In genomic region chr4:20490734-20491133, GRCh38 we compare ENCODE assay signal across 12 cellular contexts.
"Had no signal": no experiment of that assay in that cellular context is flagged by ENCODE, and none has a peak within 500 bp of the region (broad histone marks: within the 10 kb centered on the region; RNA-seq: fewer than 3 reads in every experiment).

No MANE protein-coding gene starts in this region.

- FAIRE-seq: endometrium had no signal

- H3K27me3 ChIP-seq: ascending aorta, esophagus muscularis mucosa had no signal

- H3K27ac ChIP-seq: ascending aorta, thoracic aorta had no signal

- ATAC-seq: activated naive CD8-positive, alpha-beta T cell treated with anti-CD3 and anti-CD28 coated beads, Interleukin-2, amount 50 U/mL, for 24 hours; activated T-helper 17 cell treated with anti-CD3 and anti-CD28 coated beads, Interleukin-2, amount 50 U/mL, for 72 hours; stimulated activated effector memory CD8-positive, alpha-beta T cell treated with anti-CD3 and anti-CD28 coated beads, Interleukin-12 subunit alpha, Interleukin-12 subunit beta, amount 100 ng/mL, for 72 hours had no signal

- H3K4me3 ChIP-seq: ascending aorta, esophagus muscularis mucosa, lung, thoracic aorta had no signal

- H3K9me3 ChIP-seq: ascending aorta, esophagus muscularis mucosa, thoracic aorta had no signal

- DNase-seq: activated CD4-positive, alpha-beta T cell treated with anti-CD3 and anti-CD28 coated beads, Interleukin-2, amount 50 U/mL, for 48 hours; activated naive CD4-positive, alpha-beta T cell treated with Interleukin-2 at 50 U/mL for 16 hours; activated naive CD8-positive, alpha-beta T cell treated with anti-CD3 and anti-CD28 coated beads, Interleukin-2, amount 50 U/mL, for 24 hours; midbrain; SW 1271 had no signal

- H3K4me1 ChIP-seq: ascending aorta had no signal

- H3K36me3 ChIP-seq: thoracic aorta had no signal
